Comparison of ENCODE assay signal across 19 cellular contexts in the genomic region with DNA sequence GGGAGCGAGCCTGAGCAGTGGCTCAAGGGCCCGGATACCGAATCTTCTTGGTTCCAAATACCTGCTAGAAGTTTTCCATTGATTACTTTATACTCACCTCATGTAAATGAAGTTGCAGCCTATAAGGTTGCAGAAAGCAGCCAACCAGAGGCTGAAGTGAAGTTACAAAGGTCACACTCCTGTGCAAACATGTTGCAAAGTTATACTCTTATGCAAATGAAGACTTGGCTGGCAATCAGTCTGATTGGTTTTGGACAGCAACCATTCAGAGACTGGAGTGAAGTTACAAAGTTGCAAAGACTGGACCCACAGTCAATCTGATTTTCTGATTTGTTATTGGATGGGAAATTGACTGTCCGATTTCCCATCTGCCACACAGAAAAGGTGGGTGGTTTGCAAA.
A peak's percentile ranks its signal among the peaks of the same experiment; 100 is the strongest.
DNase-seq lines count a peak whose midpoint lies in the region; ATAC-seq, FAIRE-seq and TF ChIP-seq lines count a peak whose summit lies in the region.
"Had no signal": no experiment of that assay in that cellular context is flagged by ENCODE, and none has a peak within 500 bp of the region (broad histone marks: within the 10 kb centered on the region; RNA-seq: fewer than 3 reads in every experiment).

No MANE protein-coding gene starts in this region.

- no peaks in the 10 kb centered on the region for H4K20me1 ChIP-seq in OCI-LY7 (ENCODE audit: insufficient read depth, low read length)
- H4K20me1 ChIP-seq: BLaER1 had no signal

- no peak for TF ChIP-seq EP300 in ovary (IDR thresholded peaks at IDR 0.05)

- CTCF ChIA-PET in activated CD4-positive, alpha-beta T cell treated with anti-CD3 and anti-CD28 coated beads for 36 hours (lab: Charles Lee): no interaction called here
- CTCF ChIA-PET in OCI-LY7 (lab: Charles Lee; ENCODE audit: unreplicated experiment): no interaction called here

- no peaks in the 10 kb centered on the region for H3K27me3 Mint-ChIP-seq in activated CD4-positive, alpha-beta T cell treated with anti-CD3 and anti-CD28 coated beads, Interleukin-2, amount 10 ng/mL, durations not matched to agents 24 days and 14 days
- no peaks in the 10 kb centered on the region for H3K27me3 Mint-ChIP-seq in activated CD4-positive, alpha-beta T cell treated with anti-CD3 and anti-CD28 coated beads for 36 hours
- H3K27me3 Mint-ChIP-seq: CD8-positive, alpha-beta memory T cell; IgD-negative memory B cell had no signal

- TF ChIP-seq RAD21 in liver (IDR thresholded peaks at IDR 0.05): peak in 1 of 2 donors; percentile 44

- H3K27me3 ChIP-seq in liver (ENCODE audit: control insufficient read depth in 4 of 4, insufficient read depth in 4 of 4, low read length in 3 of 4) (no peaks in the 10 kb centered on the region), pancreas (no peaks in the 10 kb centered on the region), ovary (no peaks in the 10 kb centered on the region)
- H3K27me3 ChIP-seq: BLaER1 had no signal

- H3K4me1 Mint-ChIP-seq in activated CD4-positive, alpha-beta T cell treated with anti-CD3 and anti-CD28 coated beads, Interleukin-2, amount 10 ng/mL, durations not matched to agents 24 days and 14 days: peaks cover 26% of the 10 kb centered on the region
- H3K4me1 Mint-ChIP-seq in activated CD4-positive, alpha-beta T cell treated with anti-CD3 and anti-CD28 coated beads for 36 hours: peaks cover 11% of the 10 kb centered on the region
- H3K4me1 Mint-ChIP-seq: IgD-negative memory B cell had no signal

- WGBS in liver: 41% methylated on average over 4 of the region's 4 CpGs
- 60 to 76% methylated on average over 4 of the region's 4 CpGs for WGBS in pancreas, 2 donors
- WGBS in ovary, 3 donors: 97 to 99% (median 99%) methylated on average over 4 of the region's 4 CpGs

- H3K9me3 ChIP-seq in liver (ENCODE audit: control insufficient read depth in 4 of 4, low read length in 3 of 4): no peaks in the 10 kb centered on the region
- H3K9me3 ChIP-seq in pancreas: no peaks in the 10 kb centered on the region
- H3K9me3 ChIP-seq in kidney (ENCODE audit: control insufficient read depth in 1 of 2, low read length in 2 of 2): no peaks in the 10 kb centered on the region
- no peaks in the 10 kb centered on the region for H3K9me3 ChIP-seq in OCI-LY7 (ENCODE audit: low read length)
- no peaks in the 10 kb centered on the region for H3K9me3 ChIP-seq in ovary
- H3K9me3 ChIP-seq: BLaER1, Caco-2 had no signal

- H3K4me2 ChIP-seq in OCI-LY7 (ENCODE audit: low read length): no peak overlapping the region
- H3K4me2 ChIP-seq: BLaER1 had no signal

- TF ChIP-seq CTCF in liver (IDR thresholded peaks at IDR 0.05; ENCODE audit: low read depth, low read length, missing input control): no peak
- TF ChIP-seq CTCF in pancreas (IDR thresholded peaks at IDR 0.05): no peak
- TF ChIP-seq CTCF in kidney (IDR thresholded peaks at IDR 0.05; ENCODE audit: borderline replicate concordance, extremely low read depth, insufficient read depth): no peak
- no peak for TF ChIP-seq CTCF in OCI-LY7 (conservative IDR thresholded peaks at IDR 0.05; ENCODE audit: low read length)
- TF ChIP-seq CTCF in ovary (IDR thresholded peaks at IDR 0.05): no peak

- H3K4me3 ChIP-seq in liver (ENCODE audit: low read depth in 1 of 3, low read length in 3 of 3) (peak overlapping the region in 2 of 3 donors; percentile 6 to 15), pancreas (no peak overlapping the region), kidney (ENCODE audit: low read length in 2 of 2) (no peak overlapping the region), OCI-LY7 (ENCODE audit: low read depth, low read length, poor library complexity, severe bottlenecking) (no peak overlapping the region), ovary (no peak overlapping the region)
- H3K4me3 ChIP-seq: BLaER1, GM23248 had no signal

- intact Hi-C loops in activated CD4-positive, alpha-beta T cell treated with anti-CD3 and anti-CD28 coated beads, Interleukin-2, amount 10 ng/mL, durations not matched to agents 24 days and 14 days (cut with micrococcal nuclease): no loop called here
- intact Hi-C loops in activated CD4-positive, alpha-beta T cell treated with anti-CD3 and anti-CD28 coated beads for 36 hours (cut with DNase I, micrococcal nuclease): no loop called here
- intact Hi-C loops in pancreas (cut with DNase I): no loop called here
- intact Hi-C loops in kidney (cut with DNase I): no loop called here
- intact Hi-C loops in OCI-LY7 (cut with micrococcal nuclease; ENCODE audit: unreplicated experiment): no loop called here
- intact Hi-C loops in ovary (cut with DNase I): no loop called here

- no peak for ATAC-seq in activated CD4-positive, alpha-beta T cell treated with anti-CD3 and anti-CD28 coated beads for 36 hours
- ATAC-seq in pancreas: peak; percentile 83 to 92 (median 88)

- no peaks in the 10 kb centered on the region for H3K79me2 ChIP-seq in OCI-LY7 (ENCODE audit: insufficient read depth, low read depth, low read length)

- TF ChIP-seq POLR2A in ovary (IDR thresholded peaks at IDR 0.05): no peak

- H3K4me1 ChIP-seq in liver (ENCODE audit: control insufficient read depth in 4 of 4, insufficient read depth in 4 of 4, low read length in 3 of 4) (peaks cover 5 to 25% (median 17%) of the 10 kb centered on the region in 4 donors), pancreas (peaks cover 4 to 9% (median 8%) of the 10 kb centered on the region in 3 donors), kidney (ENCODE audit: control insufficient read depth in 1 of 2, insufficient read depth in 1 of 2, low read depth in 1 of 2, low read length in 2 of 2) (no peaks in the 10 kb centered on the region), OCI-LY7 (ENCODE audit: insufficient read depth, low read length, poor library complexity, severe bottlenecking) (no peaks in the 10 kb centered on the region), ovary (ENCODE audit: insufficient read depth) (no peaks in the 10 kb centered on the region)
- H3K4me1 ChIP-seq: BLaER1 had no signal

- H3K36me3 ChIP-seq in liver (ENCODE audit: control insufficient read depth in 4 of 4, insufficient read depth in 3 of 4, low read depth in 1 of 4, low read length in 3 of 4) (peaks cover 0 to 2% (median under 1%) of the 10 kb centered on the region in 4 donors), pancreas (no peaks in the 10 kb centered on the region), kidney (ENCODE audit: control insufficient read depth in 1 of 2, insufficient read depth in 2 of 2, low read length in 2 of 2) (no peaks in the 10 kb centered on the region), OCI-LY7 (ENCODE audit: insufficient read depth, low read length) (no peaks in the 10 kb centered on the region), ovary (no peaks in the 10 kb centered on the region)
- H3K36me3 ChIP-seq: BLaER1 had no signal

- H3K27ac ChIP-seq in liver (ENCODE audit: low read depth in 1 of 2, low read length in 2 of 2) (peak overlapping the region; percentile 43 to 48), pancreas (no peak overlapping the region), kidney (ENCODE audit: low read depth in 2 of 2, low read length in 2 of 2) (no peak overlapping the region), OCI-LY7 (ENCODE audit: low read depth, low read length, poor library complexity, severe bottlenecking) (no peak overlapping the region), ovary (no peak overlapping the region)
- H3K27ac ChIP-seq: BLaER1, GM23248 had no signal

- peaks cover 14% of the 10 kb centered on the region for H3K36me3 Mint-ChIP-seq in activated CD4-positive, alpha-beta T cell treated with anti-CD3 and anti-CD28 coated beads, Interleukin-2, amount 10 ng/mL, durations not matched to agents 24 days and 14 days (ENCODE audit: low read depth)
- peaks cover 10% of the 10 kb centered on the region for H3K36me3 Mint-ChIP-seq in activated CD4-positive, alpha-beta T cell treated with anti-CD3 and anti-CD28 coated beads for 36 hours (ENCODE audit: low read depth)

- H3K4me3 Mint-ChIP-seq in activated CD4-positive, alpha-beta T cell treated with anti-CD3 and anti-CD28 coated beads, Interleukin-2, amount 10 ng/mL, durations not matched to agents 24 days and 14 days: no peak overlapping the region
- H3K4me3 Mint-ChIP-seq in activated CD4-positive, alpha-beta T cell treated with anti-CD3 and anti-CD28 coated beads for 36 hours: no peak overlapping the region
- H3K4me3 Mint-ChIP-seq: CD8-positive, alpha-beta memory T cell; IgD-negative memory B cell had no signal

- H3K9me2 ChIP-seq in OCI-LY7 (ENCODE audit: insufficient read depth, low read length): no peaks in the 10 kb centered on the region

- peaks cover 11% of the 10 kb centered on the region for H3K9me3 Mint-ChIP-seq in activated CD4-positive, alpha-beta T cell treated with anti-CD3 and anti-CD28 coated beads, Interleukin-2, amount 10 ng/mL, durations not matched to agents 24 days and 14 days
- peaks cover 5% of the 10 kb centered on the region for H3K9me3 Mint-ChIP-seq in activated CD4-positive, alpha-beta T cell treated with anti-CD3 and anti-CD28 coated beads for 36 hours (ENCODE audit: low read depth)

- no peak overlapping the region for H3K27ac Mint-ChIP-seq in activated CD4-positive, alpha-beta T cell treated with anti-CD3 and anti-CD28 coated beads, Interleukin-2, amount 10 ng/mL, durations not matched to agents 24 days and 14 days
- no peak overlapping the region for H3K27ac Mint-ChIP-seq in activated CD4-positive, alpha-beta T cell treated with anti-CD3 and anti-CD28 coated beads for 36 hours
- H3K27ac Mint-ChIP-seq: CD8-positive, alpha-beta memory T cell; IgD-negative memory B cell had no signal

- FAIRE-seq in pancreas (lab: Jason Lieb, UNC) (no peak), kidney (lab: Jason Lieb, UNC) (no peak)
- FAIRE-seq: GM19239 had no signal

- POLR2A ChIA-PET in activated CD4-positive, alpha-beta T cell treated with anti-CD3 and anti-CD28 coated beads for 36 hours (lab: Charles Lee): no interaction called here
- POLR2A ChIA-PET in OCI-LY7 (lab: Charles Lee): no interaction called here

- DNase-seq in activated CD4-positive, alpha-beta T cell treated with anti-CD3 and anti-CD28 coated beads, Interleukin-2, amount 10 ng/mL, durations not matched to agents 24 days and 14 days: peak; percentile 50
- DNase-seq in activated CD4-positive, alpha-beta T cell treated with anti-CD3 and anti-CD28 coated beads for 36 hours: no peak
- DNase-seq in pancreas (peak in 1 of 6 donors; percentile 31), NCI-H2227 treated with DMSO at 0.1 percent for 48 hours (lab: John Stamatoyannopoulos, UW) (no peak), kidney (no peak), OCI-LY7 (ENCODE audit: low spot score) (no peak), ovary (no peak)
- DNase-seq: 8988T; AML-193; CD8-positive, alpha-beta memory T cell; DND-41; GDM1; GM23248; H7 had no signal

- BruUV-seq in OCI-LY7 (replicated peaks; lab: Mats Ljungman, UMichigan): no TSS peak

- H2AFZ ChIP-seq in OCI-LY7 (ENCODE audit: low read length): no peak overlapping the region
- H2AFZ ChIP-seq: GM23248 had no signal

- H3K9ac ChIP-seq in liver (ENCODE audit: low read depth in 1 of 2, low read length in 2 of 2): no peak overlapping the region
- no peak overlapping the region for H3K9ac ChIP-seq in kidney (ENCODE audit: low read length in 2 of 2)
- H3K9ac ChIP-seq: BLaER1, GM23248 had no signal

TF ChIP-seq in liver, 16 proteins besides CTCF, POLR2A, EP300 and RAD21 (continues in another document):
- TF ChIP-seq ATF3 (IDR thresholded peaks at IDR 0.05): peak; percentile 54

Comparison
In these comparisons a context has a peak if more than half of its experiments do, and no peak if none do; other contexts are left out.
1. H3K27ac ChIP-seq: peak in liver (2 of 2); none in pancreas (0 of 4), kidney (0 of 2), OCI-LY7 (single experiment) and ovary (0 of 2).
2. H3K4me3 ChIP-seq: peak in liver (2 of 3); none in pancreas (0 of 4), kidney (0 of 2), OCI-LY7 (single experiment) and ovary (single experiment).